In genomic region chr12:38350342-38351181, GRCh38 we compare ENCODE assay signal across 9 cellular contexts. TPM values are rescaled to one million over a fixed set of nuclear protein-coding genes. Genes with fewer than 3 reads are reported as not detected.
DNase-seq lines count a peak whose midpoint lies in the region; ATAC-seq lines count a peak whose summit lies in the region.
"Had no signal": no experiment of that assay in that cellular context is flagged by ENCODE, and none has a peak within 500 bp of the region (broad histone marks: within the 10 kb centered on the region; RNA-seq: fewer than 3 reads in every experiment).

No MANE protein-coding gene starts in this region.

- H3K27me3 ChIP-seq in mesenchymal stem cell (ENCODE audit: control insufficient read depth in 1 of 2, insufficient read depth in 1 of 2, low read length in 2 of 2), result no peaks in the 10 kb centered on the region
- H3K27me3 ChIP-seq: neutrophil had no signal

- peak overlapping the region in 1 of 2 experiments; percentile 48 for H3K4me3 ChIP-seq in mesenchymal stem cell (ENCODE audit: insufficient read depth in 1 of 2, low read depth in 1 of 2, low read length in 2 of 2)

- no peaks in the 10 kb centered on the region for H3K36me3 ChIP-seq in mesenchymal stem cell (ENCODE audit: control insufficient read depth in 1 of 2, insufficient read depth in 2 of 2, low read depth in 1 of 2, low read length in 2 of 2)
- H3K36me3 ChIP-seq: neutrophil had no signal

- H3K27ac ChIP-seq in mesenchymal stem cell (ENCODE audit: low read length, poor library complexity, severe bottlenecking), result no peak overlapping the region
- H3K27ac ChIP-seq: neutrophil had no signal

- peak overlapping the region; percentile 60 for H3K9ac ChIP-seq in mesenchymal stem cell (ENCODE audit: low read length)

- H2BK15ac ChIP-seq in mesenchymal stem cell (ENCODE audit: low read depth, poor library complexity, severe bottlenecking), result no peak overlapping the region

- no peak overlapping the region for H2AFZ ChIP-seq in mesenchymal stem cell (ENCODE audit: low read depth, low read length)

- H3K79me1 ChIP-seq in mesenchymal stem cell (replicated peaks; ENCODE audit: low read length, poor library complexity, severe bottlenecking), result no peaks in the 10 kb centered on the region

- ATAC-seq in GM18873 (IDR thresholded peaks at IDR 0.05; ENCODE audit: low FRiP score, unreplicated experiment), result peak; percentile 100
- ATAC-seq in GM21723 (IDR thresholded peaks at IDR 0.05; ENCODE audit: unreplicated experiment), result peak; percentile 99
- ATAC-seq in HG03432 (IDR thresholded peaks at IDR 0.05; ENCODE audit: unreplicated experiment), result peak; percentile 100

- DNase-seq in mesenchymal stem cell (no peak), NCI-H2107 treated with DMSO at 0.1 percent for 48 hours (lab: John Stamatoyannopoulos, UW; ENCODE audit: unreplicated experiment) (no peak), NCI-H748 (lab: John Stamatoyannopoulos, UW; ENCODE audit: unreplicated experiment) (no peak), NCI-H526 treated with DMSO at 0.1 percent for 48 hours (lab: John Stamatoyannopoulos, UW) (no peak)
- DNase-seq: RPMI8226 had no signal

- no peak overlapping the region for H2BK12ac ChIP-seq in mesenchymal stem cell (ENCODE audit: low read length in 2 of 2)

- no peak overlapping the region for H2BK120ac ChIP-seq in mesenchymal stem cell (ENCODE audit: low read depth, low read length)

- no peak overlapping the region for H3K4ac ChIP-seq in mesenchymal stem cell (ENCODE audit: low read depth in 1 of 2, low read length in 2 of 2)

- H4K91ac ChIP-seq in mesenchymal stem cell (ENCODE audit: low read length), result no peak overlapping the region

- H2AK5ac ChIP-seq in mesenchymal stem cell (ENCODE audit: low read length, severe bottlenecking), result no peak overlapping the region

- H3K4me2 ChIP-seq in mesenchymal stem cell (ENCODE audit: low read length, poor library complexity, severe bottlenecking), result no peak overlapping the region

- H3K4me1 ChIP-seq in mesenchymal stem cell (ENCODE audit: control insufficient read depth, insufficient read depth, low read depth, low read length), result no peaks in the 10 kb centered on the region

- no peak overlapping the region for H3K18ac ChIP-seq in mesenchymal stem cell (ENCODE audit: low read depth in 1 of 2, low read length in 2 of 2)

- no peak overlapping the region for H4K8ac ChIP-seq in mesenchymal stem cell (ENCODE audit: low read length)

- H3K23ac ChIP-seq in mesenchymal stem cell (ENCODE audit: low read length in 2 of 2), result no peak overlapping the region

- no peak overlapping the region for H3K14ac ChIP-seq in mesenchymal stem cell (ENCODE audit: low read length in 2 of 2)

- no peaks in the 10 kb centered on the region for H3K9me3 ChIP-seq in mesenchymal stem cell (ENCODE audit: control insufficient read depth, low read length)
- H3K9me3 ChIP-seq: neutrophil had no signal

- no peak overlapping the region for H2BK5ac ChIP-seq in mesenchymal stem cell (ENCODE audit: low read depth, low read length, poor library complexity, severe bottlenecking)

- WGBS in mesenchymal stem cell, result 68% methylated on average over 2 of the region's 4 CpGs

RNA-seq across cellular contexts. Expression of gene ALG10B, which starts 34.0 kb away (rescaled TPM):
- polyA plus RNA-seq in mesenchymal stem cell (2013, experiment 1 of 2), result 2.1 TPM
- polyA plus RNA-seq in mesenchymal stem cell (2013, experiment 2 of 2), result 1.6 TPM
